10 cellular contexts compared by ENCODE assay signal in genomic region chr14:74940956-74941565, GRCh38. TPM values are rescaled to one million over a fixed set of nuclear protein-coding genes. Genes with fewer than 3 reads are reported as not detected.
DNase-seq lines count a peak whose midpoint lies in the region; ATAC-seq, FAIRE-seq and TF ChIP-seq lines count a peak whose summit lies in the region.
"Had no signal": no experiment of that assay in that cellular context is flagged by ENCODE, and none has a peak within 500 bp of the region (broad histone marks: within the 10 kb centered on the region; RNA-seq: fewer than 3 reads in every experiment).

No MANE protein-coding gene starts in this region.

- H3K9me1 ChIP-seq in endothelial cell of umbilical vein (replicated peaks; ENCODE audit: control insufficient read depth, extremely low read depth, insufficient read depth, low read length): no peaks in the 10 kb centered on the region

- dilution Hi-C loops in endothelial cell of umbilical vein (cut with MboI; ENCODE audit: extremely low pct_ligation_motif_present, low sequenced_read_pairs): no loop called here

- H3K79me2 ChIP-seq in endothelial cell of umbilical vein (ENCODE audit: control insufficient read depth, insufficient read depth, low read length): no peaks in the 10 kb centered on the region
- H3K79me2 ChIP-seq in neural progenitor cell (ENCODE audit: low read depth): no peaks in the 10 kb centered on the region

- CTCF ChIA-PET in RWPE1 (lab: Yijun Ruan, JAX) (interaction anchor here (0.6 to 0.7 kb wide), 2 partner anchors 28 to 83 kb away, joined by 5 to 6 read pairs; no protein-coding TSS in a partner anchor), endothelial cell of umbilical vein (lab: Charles Lee) (interaction anchor here (0.8 to 3.1 kb wide), 11 partner anchors 9 to 148 kb away, joined by 3 to 32 read pairs (median 5); partner anchors contain the start of genes ACYP1 and RPS6KL1)

- no peaks in the 10 kb centered on the region for H3K27me3 ChIP-seq in CD4-positive, CD25-positive, alpha-beta regulatory T cell (ENCODE audit: control insufficient read depth, insufficient read depth, low read length)
- H3K27me3 ChIP-seq in endothelial cell of umbilical vein (ENCODE audit: control insufficient read depth in 2 of 2, insufficient read depth in 2 of 2, low read length in 2 of 2) (no peaks in the 10 kb centered on the region), psoas muscle (ENCODE audit: insufficient read depth in 3 of 3, low read length in 2 of 3) (no peaks in the 10 kb centered on the region), MG63 (no peaks in the 10 kb centered on the region), neural progenitor cell (no peaks in the 10 kb centered on the region)

- H2AFZ ChIP-seq in endothelial cell of umbilical vein (ENCODE audit: low read depth, low read length): no peak overlapping the region
- H2AFZ ChIP-seq in neural progenitor cell (replicated peaks): no peak overlapping the region

- intact Hi-C loops in endothelial cell of umbilical vein (cut with micrococcal nuclease): loop anchor here (1.0 to 2.0 kb wide), 3 partner anchors 9 to 27 kb away; partner anchors contain the start of gene RPS6KL1
- intact Hi-C loops in psoas muscle (cut with DNase I): loop anchor here (2.0 to 10.0 kb wide), 2 partner anchors 144 to 152 kb away; no protein-coding TSS in a partner anchor

- H3K27me3 Mint-ChIP-seq in CD4-positive, CD25-positive, alpha-beta regulatory T cell: no peaks in the 10 kb centered on the region
- no peaks in the 10 kb centered on the region for H3K27me3 Mint-ChIP-seq in neural progenitor cell (ENCODE audit: insufficient read depth, low read depth)

- H3K27ac ChIP-seq in CD4-positive, CD25-positive, alpha-beta regulatory T cell (ENCODE audit: insufficient read depth, low read length, poor library complexity, severe bottlenecking): peak overlapping the region; percentile 73
- H3K27ac ChIP-seq in RWPE1: peak overlapping the region; percentile 68
- H3K27ac ChIP-seq in endothelial cell of umbilical vein (ENCODE audit: insufficient read depth, low read depth, low read length): peak overlapping the region; percentile 42
- peak overlapping the region; percentile 90 for H3K27ac ChIP-seq in psoas muscle
- no peak overlapping the region for H3K27ac ChIP-seq in neural progenitor cell
- H3K27ac ChIP-seq: KMS-11 had no signal

- peak; percentile 38 for TF ChIP-seq POLR2A in endothelial cell of umbilical vein (IDR thresholded peaks at IDR 0.05; ENCODE audit: low read depth, low read length)

- H4K20me1 ChIP-seq in endothelial cell of umbilical vein (replicated peaks; ENCODE audit: control insufficient read depth, extremely low read depth, insufficient read depth, low read length) (no peaks in the 10 kb centered on the region), neural progenitor cell (ENCODE audit: low read depth) (no peaks in the 10 kb centered on the region)

- BruUV-seq in endothelial cell of umbilical vein (replicated peaks; lab: Mats Ljungman, UMichigan): no TSS peak

- FAIRE-seq in endothelial cell of umbilical vein (lab: Jason Lieb, UNC): no peak

- H3K9ac ChIP-seq in endothelial cell of umbilical vein (replicated peaks; ENCODE audit: extremely low read depth, insufficient read depth, low read length) (no peak overlapping the region), neural progenitor cell (no peak overlapping the region)
- H3K9ac ChIP-seq: KMS-11 had no signal

- ATAC-seq in CD4-positive, CD25-positive, alpha-beta regulatory T cell (ENCODE audit: low read depth in 2 of 2): peak in 1 of 2 donors; percentile 4
- no peak for ATAC-seq in psoas muscle
- no peak for ATAC-seq in GM21423 (IDR thresholded peaks at IDR 0.05; ENCODE audit: unreplicated experiment)

- peak overlapping the region; percentile 94 for H3K27ac Mint-ChIP-seq in CD4-positive, CD25-positive, alpha-beta regulatory T cell
- H3K27ac Mint-ChIP-seq in neural progenitor cell: no peak overlapping the region

- peaks cover 8% of the 10 kb centered on the region for H3F3A ChIP-seq in neural progenitor cell (ENCODE audit: low read depth)

- POLR2A ChIA-PET in RWPE1 (lab: Yijun Ruan, JAX; ENCODE audit: low non-redundant PET) (no interaction called here), endothelial cell of umbilical vein (lab: Charles Lee) (interaction anchor here (0.6 to 1.9 kb wide), 4 partner anchors 14 to 181 kb away, joined by 3 to 6 read pairs (median 4); partner anchors contain the start of genes ACYP1 and PGF)

- 75 to 79% (median 76%) methylated on average over 17 to 18 of the region's 18 CpGs for WGBS in psoas muscle, 3 donors

- H3K4me1 Mint-ChIP-seq in CD4-positive, CD25-positive, alpha-beta regulatory T cell: peaks cover 16 to 44% (median 25%) of the 10 kb centered on the region in 4 donors
- peaks cover 6% of the 10 kb centered on the region for H3K4me1 Mint-ChIP-seq in neural progenitor cell

- H3K36me3 Mint-ChIP-seq in CD4-positive, CD25-positive, alpha-beta regulatory T cell: no peaks in the 10 kb centered on the region
- no peaks in the 10 kb centered on the region for H3K36me3 Mint-ChIP-seq in neural progenitor cell

- TF ChIP-seq CTCF in RWPE1 (conservative IDR thresholded peaks at IDR 0.05; ENCODE audit: low read depth): no peak
- TF ChIP-seq CTCF in endothelial cell of umbilical vein (IDR thresholded peaks at IDR 0.05; ENCODE audit: extremely low read depth in 1 of 2, insufficient read depth in 1 of 2, low read depth in 1 of 2, low read length in 2 of 2): no peak
- TF ChIP-seq CTCF in psoas muscle (IDR thresholded peaks at IDR 0.05): no peak
- TF ChIP-seq CTCF in neural progenitor cell (IDR thresholded peaks at IDR 0.05): no peak

- peak overlapping the region; percentile 77 for H3K4me3 ChIP-seq in CD4-positive, CD25-positive, alpha-beta regulatory T cell (ENCODE audit: low read depth, low read length)
- H3K4me3 ChIP-seq in endothelial cell of umbilical vein (replicated peaks in 1 of 3; ENCODE audit: insufficient read depth in 1 of 3, low read depth in 1 of 3, low read length in 3 of 3) (no peak overlapping the region), psoas muscle (no peak overlapping the region), MG63 (no peak overlapping the region), neural progenitor cell (no peak overlapping the region)

- peaks cover 25% of the 10 kb centered on the region for H3K4me1 ChIP-seq in CD4-positive, CD25-positive, alpha-beta regulatory T cell (ENCODE audit: control insufficient read depth, insufficient read depth, low read length, poor library complexity, severe bottlenecking)
- peaks cover 43% of the 10 kb centered on the region for H3K4me1 ChIP-seq in endothelial cell of umbilical vein (ENCODE audit: control insufficient read depth, extremely low read depth, insufficient read depth, low read length)
- H3K4me1 ChIP-seq in psoas muscle: peaks cover 41% of the 10 kb centered on the region
- H3K4me1 ChIP-seq in neural progenitor cell: no peaks in the 10 kb centered on the region

- H3K4me2 ChIP-seq in endothelial cell of umbilical vein (ENCODE audit: insufficient read depth, low read length): no peak overlapping the region
- no peak overlapping the region for H3K4me2 ChIP-seq in neural progenitor cell
- H3K4me2 ChIP-seq: KMS-11 had no signal

- no peaks in the 10 kb centered on the region for H3K9me3 ChIP-seq in CD4-positive, CD25-positive, alpha-beta regulatory T cell (ENCODE audit: control insufficient read depth in 2 of 2, low read length in 2 of 2)
- H3K9me3 ChIP-seq in endothelial cell of umbilical vein (replicated peaks; ENCODE audit: control insufficient read depth, insufficient read depth, low read length): no peaks in the 10 kb centered on the region
- H3K9me3 ChIP-seq in psoas muscle: no peaks in the 10 kb centered on the region
- no peaks in the 10 kb centered on the region for H3K9me3 ChIP-seq in MG63
- no peaks in the 10 kb centered on the region for H3K9me3 ChIP-seq in neural progenitor cell (ENCODE audit: low read depth)

- H3K4me3 Mint-ChIP-seq in CD4-positive, CD25-positive, alpha-beta regulatory T cell: peak overlapping the region; percentile 72 to 90 (median 82)
- no peak overlapping the region for H3K4me3 Mint-ChIP-seq in neural progenitor cell

- H3K36me3 ChIP-seq in CD4-positive, CD25-positive, alpha-beta regulatory T cell (ENCODE audit: control insufficient read depth, insufficient read depth, low read length): no peaks in the 10 kb centered on the region
- peaks cover 13 to 18% of the 10 kb centered on the region in 2 experiments for H3K36me3 ChIP-seq in endothelial cell of umbilical vein (ENCODE audit: control insufficient read depth in 2 of 2, extremely low read depth in 1 of 2, insufficient read depth in 2 of 2, low read length in 2 of 2)
- H3K36me3 ChIP-seq in psoas muscle (ENCODE audit: insufficient read depth in 1 of 2, low read depth in 1 of 2): no peaks in the 10 kb centered on the region
- peaks cover 3% of the 10 kb centered on the region; the same call in 1 of the 2 replicates for H3K36me3 ChIP-seq in MG63
- H3K36me3 ChIP-seq in neural progenitor cell: no peaks in the 10 kb centered on the region

- H3K9me3 Mint-ChIP-seq in CD4-positive, CD25-positive, alpha-beta regulatory T cell: peaks cover 0 to 4% (median 0%) of the 10 kb centered on the region in 7 donors
- H3K9me3 Mint-ChIP-seq in neural progenitor cell: no peaks in the 10 kb centered on the region

- no peak for DNase-seq in CD4-positive, CD25-positive, alpha-beta regulatory T cell
- DNase-seq in RWPE1 (ENCODE audit: low spot score): no peak
- DNase-seq in endothelial cell of umbilical vein (ENCODE audit: low read depth, low spot score): no peak
- peak in 1 of 2 donors; percentile 55 for DNase-seq in psoas muscle
- no peak for DNase-seq in MG63
- DNase-seq in NCI-H187 (lab: John Stamatoyannopoulos, UW): no peak
- no peak for DNase-seq in neural progenitor cell (ENCODE audit: low spot score)
- DNase-seq: DND-41 had no signal

RNA-seq across cellular contexts. Expression of gene PGF, which starts 14.3 kb away (rescaled TPM):
- total RNA-seq in CD4-positive, CD25-positive, alpha-beta regulatory T cell: not detected
- polyA plus RNA-seq in CD4-positive, CD25-positive, alpha-beta regulatory T cell: under 1 TPM in 1 of 4 donors, not detected in 3; 0.44 TPM
- 206 and 254 TPM in 2 replicates for total RNA-seq in endothelial cell of umbilical vein
- 89.0 and 102 TPM in 2 replicates for polyA plus RNA-seq in endothelial cell of umbilical vein
- 47.5 and 62.9 TPM in 2 replicates for polyA plus RNA-seq in endothelial cell of umbilical vein (2011; cell fraction: cytosol; rRNA removed)
- 103 TPM in 2 replicates for polyA plus RNA-seq in endothelial cell of umbilical vein (2011; cell fraction: nucleus; rRNA removed)
- polyA plus RNA-seq in endothelial cell of umbilical vein (2012): 68.6 and 97.1 TPM in 2 replicates
- 49.2 and 69.1 TPM in 2 replicates for polyA minus RNA-seq in endothelial cell of umbilical vein
- not detected for polyA minus RNA-seq in endothelial cell of umbilical vein (2011; cell fraction: cytosol; rRNA and poly(A)+ RNA removed)
- polyA minus RNA-seq in endothelial cell of umbilical vein (2011; cell fraction: nucleus; rRNA and poly(A)+ RNA removed): 84.1 and 105 TPM in 2 replicates
- 1 to 10 TPM; 4.1 to 9.8 (median 8.1) TPM for total RNA-seq in psoas muscle
- 1 to 10 TPM; 2.5 to 9.2 (median 2.6) TPM for polyA plus RNA-seq in psoas muscle
- total RNA-seq in MG63 (2014; rRNA removed; shearing (Covaris generic); ENCODE audit: low replicate concordance): 49.2 and 50.6 TPM in 2 replicates
- 1.0 and 2.1 TPM in 2 replicates for total RNA-seq in neural progenitor cell (ENCODE audit: low replicate concordance)

RNA-seq across cellular contexts. Expression of gene RPS6KL1, which starts 18.0 kb away (rescaled TPM):
- 4.5 TPM for total RNA-seq in CD4-positive, CD25-positive, alpha-beta regulatory T cell
- 1 to 10 TPM in 2 of 4 donors, under 1 TPM in 2; 0.27 to 3.4 (median 1.4) TPM for polyA plus RNA-seq in CD4-positive, CD25-positive, alpha-beta regulatory T cell
- total RNA-seq in endothelial cell of umbilical vein: 23.8 and 25.6 TPM in 2 replicates
- polyA plus RNA-seq in endothelial cell of umbilical vein: 10.2 TPM in 2 replicates
- polyA plus RNA-seq in endothelial cell of umbilical vein (2011; cell fraction: cytosol; rRNA removed): 8.3 and 9.6 TPM in 2 replicates
- polyA plus RNA-seq in endothelial cell of umbilical vein (2011; cell fraction: nucleus; rRNA removed): 44.8 and 45.3 TPM in 2 replicates
- polyA plus RNA-seq in endothelial cell of umbilical vein (2012): 15.8 and 17.7 TPM in 2 replicates
- polyA minus RNA-seq in endothelial cell of umbilical vein: 22.9 and 29.7 TPM in 2 replicates
- 1.3 TPM for polyA minus RNA-seq in endothelial cell of umbilical vein (2011; cell fraction: cytosol; rRNA and poly(A)+ RNA removed)
- 21.8 and 24.8 TPM in 2 replicates for polyA minus RNA-seq in endothelial cell of umbilical vein (2011; cell fraction: nucleus; rRNA and poly(A)+ RNA removed)
- 10 to 100 TPM; 23.0 to 34.1 (median 28.1) TPM for total RNA-seq in psoas muscle
- polyA plus RNA-seq in psoas muscle: 10 to 100 TPM in 2 of 3 donors, 1 to 10 TPM in 1; 9.4 to 25.6 (median 11.1) TPM
- 5.4 and 11.3 TPM in 2 replicates for total RNA-seq in MG63 (2014; rRNA removed; shearing (Covaris generic); ENCODE audit: low replicate concordance)
- total RNA-seq in neural progenitor cell (ENCODE audit: low replicate concordance): 6.4 and 15.1 TPM in 2 replicates

RNA-seq across cellular contexts. Expression of gene DLST, which starts 59.3 kb away (rescaled TPM):
- 122 TPM for total RNA-seq in CD4-positive, CD25-positive, alpha-beta regulatory T cell
- 10 to 100 TPM in 2 of 4 donors, 1 to 10 TPM in 2; 8.1 to 11.7 (median 10.2) TPM for polyA plus RNA-seq in CD4-positive, CD25-positive, alpha-beta regulatory T cell
- 105 and 110 TPM in 2 replicates for total RNA-seq in endothelial cell of umbilical vein
- 91.0 and 98.4 TPM in 2 replicates for polyA plus RNA-seq in endothelial cell of umbilical vein
- 133 and 137 TPM in 2 replicates for polyA plus RNA-seq in endothelial cell of umbilical vein (2011; cell fraction: cytosol; rRNA removed)
- 153 and 154 TPM in 2 replicates for polyA plus RNA-seq in endothelial cell of umbilical vein (2011; cell fraction: nucleus; rRNA removed)
- 72.0 and 81.6 TPM in 2 replicates for polyA plus RNA-seq in endothelial cell of umbilical vein (2012)
- polyA minus RNA-seq in endothelial cell of umbilical vein: 130 and 139 TPM in 2 replicates
- polyA minus RNA-seq in endothelial cell of umbilical vein (2011; cell fraction: cytosol; rRNA and poly(A)+ RNA removed): 38.6 TPM
- polyA minus RNA-seq in endothelial cell of umbilical vein (2011; cell fraction: nucleus; rRNA and poly(A)+ RNA removed): 50.8 and 69.2 TPM in 2 replicates
- total RNA-seq in psoas muscle: 100 to 1,000 TPM; 133 to 221 (median 144) TPM
- 100 to 1,000 TPM in 2 of 3 donors, 10 to 100 TPM in 1; 97.7 to 162 (median 123) TPM for polyA plus RNA-seq in psoas muscle
- total RNA-seq in MG63 (2014; rRNA removed; shearing (Covaris generic); ENCODE audit: low replicate concordance): 38.7 and 52.6 TPM in 2 replicates
- total RNA-seq in neural progenitor cell (ENCODE audit: low replicate concordance): 52.2 and 60.7 TPM in 2 replicates
